Comparison of ENCODE assay signal across 1 cellular context in the genomic region with DNA sequence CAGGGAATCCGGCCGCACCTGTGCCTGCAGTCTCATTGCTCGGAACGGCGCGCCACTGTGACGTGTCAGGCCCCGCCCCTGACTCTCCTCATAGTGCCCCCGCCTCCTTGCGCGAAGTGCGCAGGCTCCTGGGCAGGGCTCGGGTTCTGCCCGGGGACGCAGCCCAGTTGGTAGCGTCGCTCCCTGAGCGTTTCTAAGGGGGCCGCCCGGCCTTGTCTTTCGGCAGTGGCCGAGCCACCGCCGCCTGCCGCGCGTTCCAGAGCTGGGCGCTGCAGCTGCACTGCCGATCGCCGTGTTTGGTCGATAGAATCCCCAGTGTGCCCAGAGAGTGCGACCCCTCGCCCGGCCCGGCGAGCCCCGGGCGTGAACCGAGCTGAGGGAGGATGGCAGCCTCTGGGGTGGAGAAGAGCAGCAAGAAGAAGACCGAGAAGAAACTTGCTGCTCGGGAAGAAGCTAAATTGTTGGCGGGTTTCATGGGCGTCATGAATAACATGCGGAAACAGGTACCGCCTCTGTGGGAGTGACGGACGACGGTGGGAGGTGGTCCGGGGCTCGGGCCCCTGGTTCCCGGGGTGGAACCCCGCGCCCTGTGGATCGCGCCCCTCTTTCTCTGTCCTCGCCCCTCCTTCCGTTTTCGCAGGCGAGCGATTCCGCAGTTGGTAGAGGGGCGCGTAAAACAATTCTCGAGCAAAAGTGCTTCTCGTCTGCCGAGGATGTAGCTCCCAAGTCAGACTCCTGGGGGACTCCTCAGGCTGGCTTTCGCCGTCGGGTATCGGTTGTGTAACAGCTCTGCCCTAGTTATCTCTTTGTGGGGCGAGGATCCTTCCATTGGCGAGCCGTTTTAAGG.
TF ChIP-seq lines count a peak whose summit lies in the region.

A gene with protein sequence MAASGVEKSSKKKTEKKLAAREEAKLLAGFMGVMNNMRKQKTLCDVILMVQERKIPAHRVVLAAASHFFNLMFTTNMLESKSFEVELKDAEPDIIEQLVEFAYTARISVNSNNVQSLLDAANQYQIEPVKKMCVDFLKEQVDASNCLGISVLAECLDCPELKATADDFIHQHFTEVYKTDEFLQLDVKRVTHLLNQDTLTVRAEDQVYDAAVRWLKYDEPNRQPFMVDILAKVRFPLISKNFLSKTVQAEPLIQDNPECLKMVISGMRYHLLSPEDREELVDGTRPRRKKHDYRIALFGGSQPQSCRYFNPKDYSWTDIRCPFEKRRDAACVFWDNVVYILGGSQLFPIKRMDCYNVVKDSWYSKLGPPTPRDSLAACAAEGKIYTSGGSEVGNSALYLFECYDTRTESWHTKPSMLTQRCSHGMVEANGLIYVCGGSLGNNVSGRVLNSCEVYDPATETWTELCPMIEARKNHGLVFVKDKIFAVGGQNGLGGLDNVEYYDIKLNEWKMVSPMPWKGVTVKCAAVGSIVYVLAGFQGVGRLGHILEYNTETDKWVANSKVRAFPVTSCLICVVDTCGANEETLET (plus strand): TSS at position 142 of the 847 bp plus-strand sequence. CDS start 242 bp downstream, at position 384.

TF ChIP-seq in HepG2, 621 proteins besides CTCF, POLR2A, EP300 and RAD21 (continued from another document and continues in another):
- TF ChIP-seq POLR2G (IDR thresholded peaks at IDR 0.05; ENCODE audit: low read depth, low read length) (peak; percentile 89), ZNF615 (CRISPR knock-in tag; IDR thresholded peaks at IDR 0.05; ENCODE audit: borderline replicate concordance) (no peak), ZNF782 (CRISPR knock-in tag; IDR thresholded peaks at IDR 0.05; ENCODE audit: borderline replicate concordance) (peak; percentile 19; the same call in 1 of the 2 replicates), ZNF282 (IDR thresholded peaks at IDR 0.05; ENCODE audit: partially characterized antibody) (no peak), ZNF788 (CRISPR knock-in tag; IDR thresholded peaks at IDR 0.05; ENCODE audit: borderline replicate concordance) (peak; percentile 84), ZNF878 (CRISPR knock-in tag; IDR thresholded peaks at IDR 0.05) (0 out of 2 replicates have a peak, but pooled peaks have one; percentile 18), TAF15 (IDR thresholded peaks at IDR 0.05; ENCODE audit: low read depth, low read length, poor library complexity, severe bottlenecking) (no peak), FOSL2 (CRISPR knock-in tag; IDR thresholded peaks at IDR 0.05) (no peak; the same call in 1 of the 2 replicates), BCL6 (CRISPR knock-in tag; IDR thresholded peaks at IDR 0.05) (0 out of 2 replicates have a peak, but pooled peaks have one; percentile 12), FOXA1 (IDR thresholded peaks at IDR 0.05) (no peak), FOXA1 (CRISPR knock-in tag; IDR thresholded peaks at IDR 0.05) (no peak), PRMT3 (CRISPR knock-in tag; IDR thresholded peaks at IDR 0.05; ENCODE audit: borderline replicate concordance, low read depth) (peak; percentile 62; the same call in 1 of the 2 replicates), MXI1 (IDR thresholded peaks at IDR 0.05; ENCODE audit: borderline replicate concordance, low read depth, low read length) (peak; percentile 91; the same call in 1 of the 3 replicates), ZNF30 (CRISPR knock-in tag; IDR thresholded peaks at IDR 0.05) (no peak), REXO4 (CRISPR knock-in tag; IDR thresholded peaks at IDR 0.05; ENCODE audit: borderline replicate concordance) (no peak), NCOA5 (CRISPR knock-in tag; IDR thresholded peaks at IDR 0.05) (no peak), ZNF446 (CRISPR knock-in tag; IDR thresholded peaks at IDR 0.05) (0 out of 2 replicates have a peak, but pooled peaks have one; percentile 64), KLF12 (CRISPR knock-in tag; IDR thresholded peaks at IDR 0.05; ENCODE audit: borderline replicate concordance) (no peak), TEAD2 (CRISPR knock-in tag; IDR thresholded peaks at IDR 0.05) (no peak), KDM5B (CRISPR knock-in tag; IDR thresholded peaks at IDR 0.05; ENCODE audit: borderline replicate concordance) (peak; percentile 78; the same call in 1 of the 2 replicates), ZFX (CRISPR knock-in tag; IDR thresholded peaks at IDR 0.05; ENCODE audit: low read depth) (peak; percentile 94), ZNF558 (CRISPR knock-in tag; IDR thresholded peaks at IDR 0.05; ENCODE audit: borderline replicate concordance) (no peak), PITX1 (CRISPR knock-in tag; IDR thresholded peaks at IDR 0.05) (no peak; the same call in 1 of the 2 replicates), CBX5 (CRISPR knock-in tag; IDR thresholded peaks at IDR 0.05; ENCODE audit: borderline replicate concordance) (peak; percentile 42; the same call in 1 of the 2 replicates), ZNF264 (CRISPR knock-in tag; IDR thresholded peaks at IDR 0.05) (no peak; the same call in 1 of the 2 replicates), ZNF720 (CRISPR knock-in tag; IDR thresholded peaks at IDR 0.05) (no peak), LCORL (IDR thresholded peaks at IDR 0.05) (no peak), LCORL (CRISPR knock-in tag; IDR thresholded peaks at IDR 0.05) (peak; percentile 79), SP1 (IDR thresholded peaks at IDR 0.05) (no peak), SP1 (CRISPR knock-in tag; IDR thresholded peaks at IDR 0.05) (peak; percentile 95), BRD4 (CRISPR knock-in tag; IDR thresholded peaks at IDR 0.05) (no peak)
- TF ChIP-seq, protein P1, sequence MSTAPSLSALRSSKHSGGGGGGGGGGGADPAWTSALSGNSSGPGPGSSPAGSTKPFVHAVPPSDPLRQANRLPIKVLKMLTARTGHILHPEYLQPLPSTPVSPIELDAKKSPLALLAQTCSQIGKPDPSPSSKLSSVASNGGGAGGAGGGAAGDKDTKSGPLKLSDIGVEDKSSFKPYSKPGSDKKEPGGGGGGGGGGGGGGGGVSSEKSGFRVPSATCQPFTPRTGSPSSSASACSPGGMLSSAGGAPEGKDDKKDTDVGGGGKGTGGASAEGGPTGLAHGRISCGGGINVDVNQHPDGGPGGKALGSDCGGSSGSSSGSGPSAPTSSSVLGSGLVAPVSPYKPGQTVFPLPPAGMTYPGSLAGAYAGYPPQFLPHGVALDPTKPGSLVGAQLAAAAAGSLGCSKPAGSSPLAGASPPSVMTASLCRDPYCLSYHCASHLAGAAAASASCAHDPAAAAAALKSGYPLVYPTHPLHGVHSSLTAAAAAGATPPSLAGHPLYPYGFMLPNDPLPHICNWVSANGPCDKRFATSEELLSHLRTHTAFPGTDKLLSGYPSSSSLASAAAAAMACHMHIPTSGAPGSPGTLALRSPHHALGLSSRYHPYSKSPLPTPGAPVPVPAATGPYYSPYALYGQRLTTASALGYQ (CRISPR knock-in tag; IDR thresholded peaks at IDR 0.05), result peak; percentile 35; the same call in 1 of the 2 replicates
- TF ChIP-seq, protein P2, sequence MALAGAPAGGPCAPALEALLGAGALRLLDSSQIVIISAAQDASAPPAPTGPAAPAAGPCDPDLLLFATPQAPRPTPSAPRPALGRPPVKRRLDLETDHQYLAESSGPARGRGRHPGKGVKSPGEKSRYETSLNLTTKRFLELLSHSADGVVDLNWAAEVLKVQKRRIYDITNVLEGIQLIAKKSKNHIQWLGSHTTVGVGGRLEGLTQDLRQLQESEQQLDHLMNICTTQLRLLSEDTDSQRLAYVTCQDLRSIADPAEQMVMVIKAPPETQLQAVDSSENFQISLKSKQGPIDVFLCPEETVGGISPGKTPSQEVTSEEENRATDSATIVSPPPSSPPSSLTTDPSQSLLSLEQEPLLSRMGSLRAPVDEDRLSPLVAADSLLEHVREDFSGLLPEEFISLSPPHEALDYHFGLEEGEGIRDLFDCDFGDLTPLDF (CRISPR knock-in tag; IDR thresholded peaks at IDR 0.05), result peak; percentile 46; the same call in 1 of the 2 replicates
- TF ChIP-seq, protein P3, sequence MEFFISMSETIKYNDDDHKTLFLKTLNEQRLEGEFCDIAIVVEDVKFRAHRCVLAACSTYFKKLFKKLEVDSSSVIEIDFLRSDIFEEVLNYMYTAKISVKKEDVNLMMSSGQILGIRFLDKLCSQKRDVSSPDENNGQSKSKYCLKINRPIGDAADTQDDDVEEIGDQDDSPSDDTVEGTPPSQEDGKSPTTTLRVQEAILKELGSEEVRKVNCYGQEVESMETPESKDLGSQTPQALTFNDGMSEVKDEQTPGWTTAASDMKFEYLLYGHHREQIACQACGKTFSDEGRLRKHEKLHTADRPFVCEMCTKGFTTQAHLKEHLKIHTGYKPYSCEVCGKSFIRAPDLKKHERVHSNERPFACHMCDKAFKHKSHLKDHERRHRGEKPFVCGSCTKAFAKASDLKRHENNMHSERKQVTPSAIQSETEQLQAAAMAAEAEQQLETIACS (CRISPR knock-in tag; IDR thresholded peaks at IDR 0.05), result no peak
- TF ChIP-seq, protein P4, sequence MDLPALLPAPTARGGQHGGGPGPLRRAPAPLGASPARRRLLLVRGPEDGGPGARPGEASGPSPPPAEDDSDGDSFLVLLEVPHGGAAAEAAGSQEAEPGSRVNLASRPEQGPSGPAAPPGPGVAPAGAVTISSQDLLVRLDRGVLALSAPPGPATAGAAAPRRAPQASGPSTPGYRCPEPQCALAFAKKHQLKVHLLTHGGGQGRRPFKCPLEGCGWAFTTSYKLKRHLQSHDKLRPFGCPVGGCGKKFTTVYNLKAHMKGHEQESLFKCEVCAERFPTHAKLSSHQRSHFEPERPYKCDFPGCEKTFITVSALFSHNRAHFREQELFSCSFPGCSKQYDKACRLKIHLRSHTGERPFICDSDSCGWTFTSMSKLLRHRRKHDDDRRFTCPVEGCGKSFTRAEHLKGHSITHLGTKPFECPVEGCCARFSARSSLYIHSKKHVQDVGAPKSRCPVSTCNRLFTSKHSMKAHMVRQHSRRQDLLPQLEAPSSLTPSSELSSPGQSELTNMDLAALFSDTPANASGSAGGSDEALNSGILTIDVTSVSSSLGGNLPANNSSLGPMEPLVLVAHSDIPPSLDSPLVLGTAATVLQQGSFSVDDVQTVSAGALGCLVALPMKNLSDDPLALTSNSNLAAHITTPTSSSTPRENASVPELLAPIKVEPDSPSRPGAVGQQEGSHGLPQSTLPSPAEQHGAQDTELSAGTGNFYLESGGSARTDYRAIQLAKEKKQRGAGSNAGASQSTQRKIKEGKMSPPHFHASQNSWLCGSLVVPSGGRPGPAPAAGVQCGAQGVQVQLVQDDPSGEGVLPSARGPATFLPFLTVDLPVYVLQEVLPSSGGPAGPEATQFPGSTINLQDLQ (CRISPR knock-in tag; IDR thresholded peaks at IDR 0.05), result no peak
- TF ChIP-seq, protein P5, sequence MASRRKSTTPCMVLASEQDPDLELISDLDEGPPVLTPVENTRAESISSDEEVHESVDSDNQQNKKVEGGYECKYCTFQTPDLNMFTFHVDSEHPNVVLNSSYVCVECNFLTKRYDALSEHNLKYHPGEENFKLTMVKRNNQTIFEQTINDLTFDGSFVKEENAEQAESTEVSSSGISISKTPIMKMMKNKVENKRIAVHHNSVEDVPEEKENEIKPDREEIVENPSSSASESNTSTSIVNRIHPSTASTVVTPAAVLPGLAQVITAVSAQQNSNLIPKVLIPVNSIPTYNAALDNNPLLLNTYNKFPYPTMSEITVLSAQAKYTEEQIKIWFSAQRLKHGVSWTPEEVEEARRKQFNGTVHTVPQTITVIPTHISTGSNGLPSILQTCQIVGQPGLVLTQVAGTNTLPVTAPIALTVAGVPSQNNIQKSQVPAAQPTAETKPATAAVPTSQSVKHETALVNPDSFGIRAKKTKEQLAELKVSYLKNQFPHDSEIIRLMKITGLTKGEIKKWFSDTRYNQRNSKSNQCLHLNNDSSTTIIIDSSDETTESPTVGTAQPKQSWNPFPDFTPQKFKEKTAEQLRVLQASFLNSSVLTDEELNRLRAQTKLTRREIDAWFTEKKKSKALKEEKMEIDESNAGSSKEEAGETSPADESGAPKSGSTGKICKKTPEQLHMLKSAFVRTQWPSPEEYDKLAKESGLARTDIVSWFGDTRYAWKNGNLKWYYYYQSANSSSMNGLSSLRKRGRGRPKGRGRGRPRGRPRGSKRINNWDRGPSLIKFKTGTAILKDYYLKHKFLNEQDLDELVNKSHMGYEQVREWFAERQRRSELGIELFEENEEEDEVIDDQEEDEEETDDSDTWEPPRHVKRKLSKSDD (CRISPR knock-in tag; IDR thresholded peaks at IDR 0.05; ENCODE audit: low read depth), result peak; percentile 76; the same call in 1 of the 2 replicates
- TF ChIP-seq, protein P6, sequence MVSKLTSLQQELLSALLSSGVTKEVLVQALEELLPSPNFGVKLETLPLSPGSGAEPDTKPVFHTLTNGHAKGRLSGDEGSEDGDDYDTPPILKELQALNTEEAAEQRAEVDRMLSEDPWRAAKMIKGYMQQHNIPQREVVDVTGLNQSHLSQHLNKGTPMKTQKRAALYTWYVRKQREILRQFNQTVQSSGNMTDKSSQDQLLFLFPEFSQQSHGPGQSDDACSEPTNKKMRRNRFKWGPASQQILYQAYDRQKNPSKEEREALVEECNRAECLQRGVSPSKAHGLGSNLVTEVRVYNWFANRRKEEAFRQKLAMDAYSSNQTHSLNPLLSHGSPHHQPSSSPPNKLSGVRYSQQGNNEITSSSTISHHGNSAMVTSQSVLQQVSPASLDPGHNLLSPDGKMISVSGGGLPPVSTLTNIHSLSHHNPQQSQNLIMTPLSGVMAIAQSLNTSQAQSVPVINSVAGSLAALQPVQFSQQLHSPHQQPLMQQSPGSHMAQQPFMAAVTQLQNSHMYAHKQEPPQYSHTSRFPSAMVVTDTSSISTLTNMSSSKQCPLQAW (CRISPR knock-in tag; IDR thresholded peaks at IDR 0.05), result peak; percentile 73; the same call in 1 of the 2 replicates
- TF ChIP-seq, protein P7, sequence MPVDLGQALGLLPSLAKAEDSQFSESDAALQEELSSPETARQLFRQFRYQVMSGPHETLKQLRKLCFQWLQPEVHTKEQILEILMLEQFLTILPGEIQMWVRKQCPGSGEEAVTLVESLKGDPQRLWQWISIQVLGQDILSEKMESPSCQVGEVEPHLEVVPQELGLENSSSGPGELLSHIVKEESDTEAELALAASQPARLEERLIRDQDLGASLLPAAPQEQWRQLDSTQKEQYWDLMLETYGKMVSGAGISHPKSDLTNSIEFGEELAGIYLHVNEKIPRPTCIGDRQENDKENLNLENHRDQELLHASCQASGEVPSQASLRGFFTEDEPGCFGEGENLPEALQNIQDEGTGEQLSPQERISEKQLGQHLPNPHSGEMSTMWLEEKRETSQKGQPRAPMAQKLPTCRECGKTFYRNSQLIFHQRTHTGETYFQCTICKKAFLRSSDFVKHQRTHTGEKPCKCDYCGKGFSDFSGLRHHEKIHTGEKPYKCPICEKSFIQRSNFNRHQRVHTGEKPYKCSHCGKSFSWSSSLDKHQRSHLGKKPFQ (CRISPR knock-in tag; IDR thresholded peaks at IDR 0.05; ENCODE audit: insufficient replicate concordance), result no peak
- TF ChIP-seq, protein P8, sequence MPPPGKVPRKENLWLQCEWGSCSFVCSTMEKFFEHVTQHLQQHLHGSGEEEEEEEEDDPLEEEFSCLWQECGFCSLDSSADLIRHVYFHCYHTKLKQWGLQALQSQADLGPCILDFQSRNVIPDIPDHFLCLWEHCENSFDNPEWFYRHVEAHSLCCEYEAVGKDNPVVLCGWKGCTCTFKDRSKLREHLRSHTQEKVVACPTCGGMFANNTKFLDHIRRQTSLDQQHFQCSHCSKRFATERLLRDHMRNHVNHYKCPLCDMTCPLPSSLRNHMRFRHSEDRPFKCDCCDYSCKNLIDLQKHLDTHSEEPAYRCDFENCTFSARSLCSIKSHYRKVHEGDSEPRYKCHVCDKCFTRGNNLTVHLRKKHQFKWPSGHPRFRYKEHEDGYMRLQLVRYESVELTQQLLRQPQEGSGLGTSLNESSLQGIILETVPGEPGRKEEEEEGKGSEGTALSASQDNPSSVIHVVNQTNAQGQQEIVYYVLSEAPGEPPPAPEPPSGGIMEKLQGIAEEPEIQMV (CRISPR knock-in tag; IDR thresholded peaks at IDR 0.05; ENCODE audit: low read depth), result no peak
- TF ChIP-seq, protein P9, sequence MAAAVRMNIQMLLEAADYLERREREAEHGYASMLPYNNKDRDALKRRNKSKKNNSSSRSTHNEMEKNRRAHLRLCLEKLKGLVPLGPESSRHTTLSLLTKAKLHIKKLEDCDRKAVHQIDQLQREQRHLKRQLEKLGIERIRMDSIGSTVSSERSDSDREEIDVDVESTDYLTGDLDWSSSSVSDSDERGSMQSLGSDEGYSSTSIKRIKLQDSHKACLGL (CRISPR knock-in tag; IDR thresholded peaks at IDR 0.05), result 0 out of 2 replicates have a peak, but pooled peaks have one; percentile 23
